In genomic region chr17:81230043-81230820, GRCh38 we compare ENCODE assay signal across 12 cellular contexts. TPM values are rescaled to one million over a fixed set of nuclear protein-coding genes. Genes with fewer than 3 reads are reported as not detected.
DNase-seq lines count a peak whose midpoint lies in the region; ATAC-seq and TF ChIP-seq lines count a peak whose summit lies in the region.
"Had no signal": no experiment of that assay in that cellular context is flagged by ENCODE, and none has a peak within 500 bp of the region (broad histone marks: within the 10 kb centered on the region; RNA-seq: fewer than 3 reads in every experiment).

No MANE protein-coding gene starts in this region.

- no peak for TF ChIP-seq RAD21 in HCT116 (IDR thresholded peaks at IDR 0.05; ENCODE audit: low read depth)

- no peak overlapping the region for H2AFZ ChIP-seq in HCT116 (ENCODE audit: low read depth, low read length, poor library complexity, severe bottlenecking)

- no peak for TF ChIP-seq POLR2A in HCT116 (IDR thresholded peaks at IDR 0.05; ENCODE audit: borderline replicate concordance, extremely low read depth, insufficient read depth, insufficient read length)

- RAD21 ChIA-PET in HCT116 (lab: Charles Lee; ENCODE audit: low non-redundant PET in 1 of 2, low total read pairs in 2 of 2, uncharacterized antibody in 2 of 2, unreplicated experiment in 2 of 2), result no interaction called here

- H3K27ac Mint-ChIP-seq in CD14-positive monocyte, result peak overlapping the region in 2 of 7 donors; percentile 5 to 60
- no peak overlapping the region for H3K27ac Mint-ChIP-seq in WTC11

- no peaks in the 10 kb centered on the region for H3K27me3 ChIP-seq in HCT116 (ENCODE audit: insufficient read depth, low read length)

- H3K4me3 Mint-ChIP-seq in CD14-positive monocyte, result no peak overlapping the region
- H3K4me3 Mint-ChIP-seq in WTC11, result no peak overlapping the region

- peaks cover 5 to 7% of the 10 kb centered on the region in 2 experiments; a peak in 1 of 4 replicates for H3K36me3 ChIP-seq in HCT116 (ENCODE audit: control insufficient read depth in 1 of 2, insufficient read depth in 2 of 2, low read length in 2 of 2)

- H3K4me1 ChIP-seq in HCT116 (ENCODE audit: control insufficient read depth in 1 of 2, insufficient read depth in 2 of 2, low read length in 2 of 2), result no peaks in the 10 kb centered on the region

- no peaks in the 10 kb centered on the region for H3K9me2 ChIP-seq in HCT116 (ENCODE audit: insufficient read depth)

- H3K36me3 Mint-ChIP-seq in CD14-positive monocyte (peaks cover 32 to 56% of the 10 kb centered on the region in 2 donors), WTC11 (peaks cover 14% of the 10 kb centered on the region)

- POLR2A ChIA-PET in HCT116 (lab: Charles Lee), result no interaction called here
- POLR2A ChIA-PET in WTC11 (lab: Charles Lee), result no interaction called here

- CTCF ChIA-PET in HCT116 (lab: Charles Lee) (no interaction called here), WTC11 (lab: Charles Lee) (interaction anchor here (0.5 to 1.4 kb wide), 15 partner anchors 9 to 701 kb away, joined by 3 to 7 read pairs (median 3); partner anchors contain the start of genes NDUFAF8 and TEPSIN)

- H3K4me1 Mint-ChIP-seq in CD14-positive monocyte (peaks cover 37% of the 10 kb centered on the region), WTC11 (no peaks in the 10 kb centered on the region)

- H3K27me3 Mint-ChIP-seq in CD14-positive monocyte (ENCODE audit: low read depth in 3 of 3) (no peaks in the 10 kb centered on the region), WTC11 (ENCODE audit: low read depth) (peaks cover 12% of the 10 kb centered on the region)

- ATAC-seq in HCT116 (peak; percentile 85), WTC11 (peak; percentile 60; the same call in 1 of the 2 replicates), left lobe of liver (peak; percentile 33), HG03521 (IDR thresholded peaks at IDR 0.05; ENCODE audit: unreplicated experiment) (no peak)

- DNase-seq in CD14-positive monocyte (ENCODE audit: low spot score) (no peak), HCT116 (ENCODE audit: low read depth, low spot score) (no peak), WTC11 (ENCODE audit: low spot score) (peak; percentile 60), left lobe of liver (ENCODE audit: low spot score) (no peak), AG20443 (ENCODE audit: low spot score) (no peak), AG08395 (ENCODE audit: low spot score) (no peak)
- no peak for DNase-seq in activated T-cell treated with anti-CD3 and anti-CD28 coated beads, Interleukin-2, amount 50 U/mL, for 48 hours
- DNase-seq: GDM1, small intestine, substantia nigra had no signal

- no TSS peak for BruUV-seq in HCT116 (replicated peaks; lab: Mats Ljungman, UMichigan)

- H4K20me1 ChIP-seq in HCT116 (ENCODE audit: insufficient read depth), result no peaks in the 10 kb centered on the region

- H3K9me3 Mint-ChIP-seq in CD14-positive monocyte (peaks cover 0 to 2% (median 0%) of the 10 kb centered on the region in 7 donors), WTC11 (no peaks in the 10 kb centered on the region)

- no peak overlapping the region for H3K4me3 ChIP-seq in HCT116 (replicated peaks in 1 of 2; ENCODE audit: low read depth in 1 of 2, low read length in 2 of 2)
- H3K4me3 ChIP-seq: coronary artery had no signal

- H3K27ac ChIP-seq in HCT116 (ENCODE audit: low read depth, low read length), result no peak overlapping the region
- H3K27ac ChIP-seq: coronary artery had no signal

- no peak overlapping the region for H3K9ac ChIP-seq in HCT116 (ENCODE audit: low read length)

- H3K79me2 ChIP-seq in HCT116 (ENCODE audit: insufficient read depth, low read length), result no peaks in the 10 kb centered on the region; the same call in 1 of the 2 replicates

- intact Hi-C loops in CD14-positive monocyte (cut with micrococcal nuclease) (no loop called here), HCT116 (cut with micrococcal nuclease) (loop anchor here (1.0 kb wide), 1 partner anchor 88 kb away; no protein-coding TSS in a partner anchor)

- H3K9me3 ChIP-seq in HCT116 (ENCODE audit: control insufficient read depth in 1 of 2, insufficient read depth in 1 of 2, low read depth in 1 of 2, low read length in 2 of 2), result 0 out of 4 replicates have a peak, but pooled peaks cover 0 to 3% of the 10 kb centered on the region in 2 experiments

- TF ChIP-seq CTCF in CD14-positive monocyte (IDR thresholded peaks at IDR 0.05) (peak; percentile 56), HCT116 (IDR thresholded peaks at IDR 0.05 in 2 of 3, conservative IDR thresholded peaks at IDR 0.05 in 1 of 3; ENCODE audit: borderline replicate concordance in 1 of 3, insufficient read depth in 1 of 3, low read depth in 2 of 3, low read length in 2 of 3) (peak in 2 of 3 experiments; percentile 85 to 87; a peak in 5 of 6 replicates), WTC11 (IDR thresholded peaks at IDR 0.05) (peak; percentile 50)

- H3K4me2 ChIP-seq in HCT116 (ENCODE audit: low read length), result no peak overlapping the region

TF ChIP-seq in HCT116, 20 proteins besides CTCF, POLR2A, EP300 and RAD21 (continues in another document):
- TF ChIP-seq EGR1 (IDR thresholded peaks at IDR 0.05; ENCODE audit: low read depth) (no peak), YY1 (IDR thresholded peaks at IDR 0.05; ENCODE audit: extremely low read depth, insufficient replicate concordance, low read depth, low read length) (no peak), ELF1 (IDR thresholded peaks at IDR 0.05; ENCODE audit: borderline replicate concordance, low read depth) (no peak), JUND (IDR thresholded peaks at IDR 0.05) (no peak), SIN3A (IDR thresholded peaks at IDR 0.05; ENCODE audit: low read depth) (no peak), SRF (IDR thresholded peaks at IDR 0.05; ENCODE audit: low read depth) (no peak), SP1 (IDR thresholded peaks at IDR 0.05; ENCODE audit: low read depth) (no peak)
- TF ChIP-seq, protein P1, sequence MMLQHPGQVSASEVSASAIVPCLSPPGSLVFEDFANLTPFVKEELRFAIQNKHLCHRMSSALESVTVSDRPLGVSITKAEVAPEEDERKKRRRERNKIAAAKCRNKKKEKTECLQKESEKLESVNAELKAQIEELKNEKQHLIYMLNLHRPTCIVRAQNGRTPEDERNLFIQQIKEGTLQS (IDR thresholded peaks at IDR 0.05), result no peak

TF ChIP-seq in WTC11, 78 proteins besides CTCF, POLR2A, EP300 and RAD21:
- no peak for TF ChIP-seq ZNF396 (CRISPR knock-in tag; IDR thresholded peaks at IDR 0.05; ENCODE audit: borderline replicate concordance)
- peak; percentile 42; the same call in 1 of the 2 replicates for TF ChIP-seq ZNF263 (CRISPR knock-in tag; IDR thresholded peaks at IDR 0.05; ENCODE audit: low read depth)
- no peak for TF ChIP-seq AR (CRISPR knock-in tag; IDR thresholded peaks at IDR 0.05)

RNA-seq across cellular contexts. Expression of gene CEP131, which starts 7.5 kb away (rescaled TPM):
- polyA plus RNA-seq in CD14-positive monocyte, result 1 to 10 TPM in 1 of 2 donors, under 1 TPM in 1; 0.69 to 1.0 TPM
- total RNA-seq in HCT116 (2021; ENCODE audit: unreplicated experiment), result 30.2 TPM
- polyA plus RNA-seq in HCT116 (2012), result 28.5 and 28.9 TPM in 2 replicates
- 32.4 to 35.2 TPM (median 34.3 TPM) in 3 replicates for total RNA-seq in WTC11 (2021)
- total RNA-seq in left lobe of liver, result 2.1 TPM

RNA-seq across cellular contexts. Expression of gene TEPSIN, which starts 8.6 kb away (rescaled TPM):
- 1 to 10 TPM; 3.4 to 4.5 TPM for polyA plus RNA-seq in CD14-positive monocyte
- total RNA-seq in HCT116 (2021; ENCODE audit: unreplicated experiment) (50.6 TPM), WTC11 (2021) (32.2 to 40.7 TPM (median 35.4 TPM) in 3 replicates), left lobe of liver (33.9 TPM)
- 24.0 and 26.4 TPM in 2 replicates for polyA plus RNA-seq in HCT116 (2012)

RNA-seq across cellular contexts. Expression of gene NDUFAF8, which starts 8.9 kb away (rescaled TPM):
- 10 to 100 TPM; 41.0 to 61.3 TPM for polyA plus RNA-seq in CD14-positive monocyte
- total RNA-seq in HCT116 (2021; ENCODE audit: unreplicated experiment) (102 TPM), WTC11 (2021) (58.6 to 73.0 TPM (median 59.9 TPM) in 3 replicates), left lobe of liver (33.3 TPM)
- polyA plus RNA-seq in HCT116 (2012), result 193 and 202 TPM in 2 replicates

Comparison
In these comparisons a context has a peak if more than half of its experiments do, and no peak if none do; other contexts are left out.
1. RNA of gene CEP131, which starts 7.5 kb away (total RNA-seq): 32.4 to 35.2 TPM in WTC11 and 30.2 TPM in HCT116 (single experiment); 2.1 TPM in left lobe of liver (single experiment); every median in the first group is over 10 times any median in the second.
2. Peak in every context shown above with its lines, with median percentiles within 50 percentile points of each other: CTCF ChIP-seq.